21 cellular contexts compared by ENCODE assay signal in the genomic region with DNA sequence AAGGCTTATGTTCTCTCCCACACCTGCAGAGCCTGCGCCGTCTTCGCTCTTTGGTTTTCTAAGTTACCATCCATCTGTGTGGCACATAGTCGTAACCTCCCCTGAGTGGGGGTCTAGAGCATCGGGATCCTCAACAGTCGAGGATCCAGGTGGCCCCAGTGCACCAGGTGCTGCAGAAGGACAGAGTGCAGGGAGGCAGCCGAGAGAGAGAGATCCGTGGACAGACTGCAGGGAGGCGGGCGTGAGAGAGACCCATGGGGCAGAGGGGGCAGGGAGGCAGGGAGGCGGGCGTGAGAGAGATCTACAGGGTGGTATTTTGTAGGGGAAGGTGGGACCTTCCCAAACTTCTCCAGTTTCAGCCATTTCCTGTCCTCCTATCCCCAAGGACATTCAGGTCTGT.
"Had no signal": no experiment of that assay in that cellular context is flagged by ENCODE, and none has a peak within 500 bp of the region (broad histone marks: within the 10 kb centered on the region; RNA-seq: fewer than 3 reads in every experiment).

No MANE protein-coding gene starts in this region.

- H3K4me1 ChIP-seq: transverse colon had no signal

- FAIRE-seq: islet of Langerhans, small intestine had no signal

- H3K27ac ChIP-seq: neutrophil, right atrium auricular region, thoracic aorta, transverse colon had no signal

- DNase-seq: cortex of kidney; dorsolateral prefrontal cortex; effector CD8-positive, alpha-beta T cell; foreskin melanocyte; head of caudate nucleus; hippocampal formation; left ventricle myocardium superior; mesendoderm; naive B cell; small intestine; stimulated activated CD4-positive, alpha-beta T cell treated with anti-CD3 and anti-CD28 coated beads, Interleukin-2, amount 100 ng/mL, for 48 hours; stimulated activated naive CD4-positive, alpha-beta T cell treated with Interleukin-2 at 50 U/mL for 16 hours; substantia nigra; transverse colon had no signal

- H3K9me3 Mint-ChIP-seq: central memory CD8-positive, alpha-beta T cell; naive B cell; nephron had no signal

- H3K4me1 Mint-ChIP-seq: central memory CD8-positive, alpha-beta T cell had no signal

- H3K27me3 Mint-ChIP-seq: central memory CD8-positive, alpha-beta T cell; naive B cell had no signal

- H3K9me3 ChIP-seq: neutrophil, right atrium auricular region, thoracic aorta, transverse colon had no signal

- H3K36me3 ChIP-seq: neutrophil had no signal

- H3K4me3 Mint-ChIP-seq: central memory CD8-positive, alpha-beta T cell; naive B cell; nephron had no signal

- H3K27me3 ChIP-seq: dorsolateral prefrontal cortex, neutrophil, right atrium auricular region, transverse colon had no signal

- ATAC-seq: left ventricle myocardium superior had no signal

- H3K27ac Mint-ChIP-seq: nephron had no signal

- H3K4me3 ChIP-seq: lung, right atrium auricular region, thoracic aorta, transverse colon had no signal
